ENCODE assay signal across 9 cellular contexts in genomic region chr15:75456710-75457109, GRCh38. TPM values are rescaled to one million over a fixed set of nuclear protein-coding genes. Genes with fewer than 3 reads are reported as not detected.
DNase-seq lines count a peak whose midpoint lies in the region; ATAC-seq, FAIRE-seq and TF ChIP-seq lines count a peak whose summit lies in the region.
"Had no signal": no experiment of that assay in that cellular context is flagged by ENCODE, and none has a peak within 500 bp of the region (broad histone marks: within the 10 kb centered on the region; RNA-seq: fewer than 3 reads in every experiment).

No MANE protein-coding gene starts in this region.

- H3K36me3 ChIP-seq in HUES64 (ENCODE audit: insufficient read depth, low read length) (no peaks in the 10 kb centered on the region), astrocyte (ENCODE audit: insufficient read depth, low read length) (no peaks in the 10 kb centered on the region)

- no peak for FAIRE-seq in astrocyte (lab: Jason Lieb, UNC)

- DNase-seq in astrocyte (ENCODE audit: low read depth), result no peak
- no peak for DNase-seq in naive B cell
- DNase-seq in T-helper 9 cell, result no peak
- no peak for DNase-seq in NCI-H1417 treated with DMSO at 0.1 percent for 48 hours (lab: John Stamatoyannopoulos, UW)
- DNase-seq in hepatic stellate cell (ENCODE audit: low spot score), result no peak

- ATAC-seq in naive B cell (ENCODE audit: low read depth in 2 of 2) (no peak), HG03025 (IDR thresholded peaks at IDR 0.05; ENCODE audit: low FRiP score, unreplicated experiment) (no peak)

- H4K20me1 ChIP-seq in astrocyte (ENCODE audit: insufficient read depth, low read length), result no peaks in the 10 kb centered on the region

- no peak overlapping the region for H3K9ac ChIP-seq in HUES64 (ENCODE audit: low read depth, low read length)
- H3K9ac ChIP-seq in astrocyte (ENCODE audit: low read length), result peak overlapping the region; percentile 94

- no peaks in the 10 kb centered on the region for H3K27me3 ChIP-seq in HUES64 (ENCODE audit: insufficient read depth, low read length)
- H3K27me3 ChIP-seq in astrocyte (ENCODE audit: insufficient read depth, low read length), result no peaks in the 10 kb centered on the region

- no peaks in the 10 kb centered on the region for H3K36me3 Mint-ChIP-seq in astrocyte (ENCODE audit: low read depth, unreplicated experiment)
- no peaks in the 10 kb centered on the region for H3K36me3 Mint-ChIP-seq in naive B cell

- WGBS in HUES64, result 66% methylated on average over 6 of the region's 6 CpGs

- H3K27me3 Mint-ChIP-seq in astrocyte (ENCODE audit: low read depth, unreplicated experiment) (no peaks in the 10 kb centered on the region), naive B cell (no peaks in the 10 kb centered on the region)

- H3K27ac Mint-ChIP-seq in astrocyte (ENCODE audit: unreplicated experiment) (peak overlapping the region; percentile 93), naive B cell (peak overlapping the region in 3 of 6 donors; percentile 8 to 98 (median 57))

- peaks cover 8% of the 10 kb centered on the region for H3K4me1 Mint-ChIP-seq in astrocyte (ENCODE audit: low read depth, unreplicated experiment)
- H3K4me1 Mint-ChIP-seq in naive B cell, result peaks cover 25 to 32% (median 28%) of the 10 kb centered on the region in 3 donors

- TF ChIP-seq CTCF in C4-2B (conservative IDR thresholded peaks at IDR 0.05) (no peak), astrocyte (IDR thresholded peaks at IDR 0.05; ENCODE audit: insufficient read depth, low read depth, low read length) (no peak)

- H2AFZ ChIP-seq in astrocyte (ENCODE audit: low read depth, low read length), result no peak overlapping the region

- peak overlapping the region; percentile 82 for H3K4me3 ChIP-seq in HUES64 (ENCODE audit: low read length)
- peak overlapping the region; percentile 77 for H3K4me3 ChIP-seq in astrocyte (ENCODE audit: insufficient read depth, low read depth, low read length)

- H3K4me3 Mint-ChIP-seq in astrocyte (ENCODE audit: unreplicated experiment) (peak overlapping the region; percentile 87), naive B cell (peak overlapping the region; percentile 85 to 98 (median 96))

- H3K9me3 ChIP-seq in HUES64 (ENCODE audit: insufficient read depth, low read depth, low read length) (no peaks in the 10 kb centered on the region), astrocyte (ENCODE audit: insufficient read depth, low read depth, low read length) (no peaks in the 10 kb centered on the region)

- H3K4me2 ChIP-seq in astrocyte (ENCODE audit: low read length), result peak overlapping the region; percentile 91

- H3K27ac ChIP-seq in C4-2B, result peak overlapping the region; percentile 95; the same call in 1 of the 2 replicates
- no peak overlapping the region for H3K27ac ChIP-seq in HUES64 (ENCODE audit: low read depth, low read length)
- peak overlapping the region; percentile 91 for H3K27ac ChIP-seq in astrocyte (ENCODE audit: low read depth, low read length)
- H3K27ac ChIP-seq: SK-N-MC had no signal

- H3K4me1 ChIP-seq in HUES64 (ENCODE audit: insufficient read depth, low read length) (peaks cover 12% of the 10 kb centered on the region; the same call in 1 of the 2 replicates), astrocyte (ENCODE audit: insufficient read depth, low read length) (peaks cover 29% of the 10 kb centered on the region)

- peaks cover 6% of the 10 kb centered on the region for H3K79me2 ChIP-seq in astrocyte (ENCODE audit: insufficient read depth, low read length)

- no peaks in the 10 kb centered on the region for H3K9me3 Mint-ChIP-seq in astrocyte (ENCODE audit: unreplicated experiment)
- H3K9me3 Mint-ChIP-seq in naive B cell, result no peaks in the 10 kb centered on the region

RNA-seq across cellular contexts. Expression of gene SIN3A, which starts 5.2 kb away (rescaled TPM):
- polyA plus RNA-seq in HUES64 (2013, experiment 1 of 2), result 52.1 TPM
- 58.8 TPM for polyA plus RNA-seq in HUES64 (2013, experiment 2 of 2)
- 49.9 and 54.0 TPM in 2 replicates for total RNA-seq in astrocyte
- polyA plus RNA-seq in naive B cell (ENCODE audit: low read depth in 6 of 6), result 10 to 100 TPM; 14.2 to 21.4 (median 15.5) TPM
